In genomic region chr7:23603632-23604295, GRCh38 we compare ENCODE assay signal across 19 cellular contexts. TPM values are rescaled to one million over a fixed set of nuclear protein-coding genes. Genes with fewer than 3 reads are reported as not detected.
A peak's percentile ranks its signal among the peaks of the same experiment; 100 is the strongest.
DNase-seq lines count a peak whose midpoint lies in the region; ATAC-seq and TF ChIP-seq lines count a peak whose summit lies in the region.
"Had no signal": no experiment of that assay in that cellular context is flagged by ENCODE, and none has a peak within 500 bp of the region (broad histone marks: within the 10 kb centered on the region; RNA-seq: fewer than 3 reads in every experiment).

No MANE protein-coding gene starts in this region.

- POLR2A ChIA-PET in Panc1 (lab: Charles Lee) = no interaction called here

- H3K36me3 Mint-ChIP-seq in activated naive CD4-positive, alpha-beta T cell treated with anti-CD3 and anti-CD28 coated beads, Interleukin-2, amount 50 U/mL, for 24 hours = peaks cover 3% of the 10 kb centered on the region
- peaks cover 0 to 6% of the 10 kb centered on the region in 2 donors for H3K36me3 Mint-ChIP-seq in activated naive CD4-positive, alpha-beta T cell treated with anti-CD3 and anti-CD28 coated beads, Interleukin-2, amount 50 U/mL, for 72 hours
- peaks cover 2% of the 10 kb centered on the region for H3K36me3 Mint-ChIP-seq in central memory CD8-positive, alpha-beta T cell (ENCODE audit: insufficient read depth)

- intact Hi-C loops in Panc1 (cut with micrococcal nuclease; ENCODE audit: unreplicated experiment) = no loop called here
- intact Hi-C loops in testis (cut with DNase I; ENCODE audit: low total_unique reads) = no loop called here

- H3K9me3 ChIP-seq in Panc1 (ENCODE audit: control insufficient read depth, insufficient read depth, low read depth, low read length) = no peaks in the 10 kb centered on the region
- H3K9me3 ChIP-seq in testis = no peaks in the 10 kb centered on the region
- H3K9me3 ChIP-seq: HAP-1 had no signal

- no peaks in the 10 kb centered on the region for H3K9me3 Mint-ChIP-seq in activated naive CD4-positive, alpha-beta T cell treated with anti-CD3 and anti-CD28 coated beads, Interleukin-2, amount 50 U/mL, for 24 hours
- H3K9me3 Mint-ChIP-seq in activated naive CD4-positive, alpha-beta T cell treated with anti-CD3 and anti-CD28 coated beads, Interleukin-2, amount 50 U/mL, for 72 hours = no peaks in the 10 kb centered on the region
- H3K9me3 Mint-ChIP-seq in central memory CD8-positive, alpha-beta T cell = no peaks in the 10 kb centered on the region
- H3K9me3 Mint-ChIP-seq: CD8-positive, alpha-beta memory T cell; GM23338 had no signal

- BruUV-seq in Panc1 (replicated peaks; lab: Mats Ljungman, UMichigan) = no TSS peak

- no peak for TF ChIP-seq POLR2A in testis (IDR thresholded peaks at IDR 0.05)

- no peak for TF ChIP-seq CTCF in Panc1 (IDR thresholded peaks at IDR 0.05)
- no peak for TF ChIP-seq CTCF in testis (IDR thresholded peaks at IDR 0.05)

- H3K27ac ChIP-seq in Panc1 (ENCODE audit: low read length) (no peak overlapping the region), testis (no peak overlapping the region)
- H3K27ac ChIP-seq: C4-2B had no signal

- no peak for ATAC-seq in activated naive CD4-positive, alpha-beta T cell treated with anti-CD3 and anti-CD28 coated beads, Interleukin-2, amount 50 U/mL, for 72 hours
- 0 out of 2 replicates have a peak, but pooled peaks have one; percentile 53 for ATAC-seq in Panc1
- ATAC-seq in central memory CD8-positive, alpha-beta T cell (replicated peaks; ENCODE audit: extremely low read depth, poor library complexity, severe bottlenecking) = no peak
- ATAC-seq in GM18907 (IDR thresholded peaks at IDR 0.05; ENCODE audit: unreplicated experiment) = no peak
- no peak for ATAC-seq in left lobe of liver
- ATAC-seq: GM23338 had no signal

- H3K4me3 Mint-ChIP-seq in activated naive CD4-positive, alpha-beta T cell treated with anti-CD3 and anti-CD28 coated beads, Interleukin-2, amount 50 U/mL, for 24 hours = no peak overlapping the region
- no peak overlapping the region for H3K4me3 Mint-ChIP-seq in central memory CD8-positive, alpha-beta T cell
- H3K4me3 Mint-ChIP-seq: GM23338 had no signal

- no peaks in the 10 kb centered on the region for H3K27me3 Mint-ChIP-seq in activated naive CD4-positive, alpha-beta T cell treated with anti-CD3 and anti-CD28 coated beads, Interleukin-2, amount 50 U/mL, for 24 hours
- no peaks in the 10 kb centered on the region for H3K27me3 Mint-ChIP-seq in central memory CD8-positive, alpha-beta T cell
- H3K27me3 Mint-ChIP-seq: CD8-positive, alpha-beta memory T cell had no signal

- CTCF ChIA-PET in Panc1 (lab: Charles Lee) = no interaction called here

- whole genome bisulfite sequencing in testis, 2 donors = 70 to 89% methylated on average over 4 of the region's 4 CpGs

- DNase-seq in activated naive CD4-positive, alpha-beta T cell treated with anti-CD3 and anti-CD28 coated beads, Interleukin-2, amount 50 U/mL, for 72 hours (ENCODE audit: low spot score in 2 of 2) = no peak
- DNase-seq in Panc1 (ENCODE audit: low read depth, low spot score) (no peak), Ammon's horn (ENCODE audit: low spot score) (no peak), testis (no peak), left lobe of liver (ENCODE audit: low spot score) (no peak)
- DNase-seq in central memory CD8-positive, alpha-beta T cell (ENCODE audit: low spot score in 2 of 2) = no peak
- DNase-seq: 8988T; CD8-positive, alpha-beta memory T cell; MV-4-11; NCI-H1105 treated with DMSO at 0.1 percent for 48 hours; NCI-H2081; NCI-H2171; NCI-H524 treated with DMSO at 0.1 percent for 48 hours; Right ventricle myocardium superior had no signal

- H3K4me3 ChIP-seq in Panc1 (ENCODE audit: low read depth in 2 of 2, low read length in 2 of 2) (no peak overlapping the region), testis (no peak overlapping the region)
- H3K4me3 ChIP-seq: GM23338, HAP-1 had no signal

- H3K4me1 ChIP-seq in Panc1 (ENCODE audit: control insufficient read depth, insufficient read depth, low read length) (peaks cover 11% of the 10 kb centered on the region), testis (peaks cover 4% of the 10 kb centered on the region)

- H3K4me1 Mint-ChIP-seq in activated naive CD4-positive, alpha-beta T cell treated with anti-CD3 and anti-CD28 coated beads, Interleukin-2, amount 50 U/mL, for 24 hours = peaks cover 38% of the 10 kb centered on the region
- peaks cover 32% of the 10 kb centered on the region for H3K4me1 Mint-ChIP-seq in central memory CD8-positive, alpha-beta T cell

- in situ Hi-C loops in Panc1 (cut with HindIII; ENCODE audit: low pct_unique_long_range_greater_than_20kb, low sequenced_read_pairs) = no loop called here

- H3K36me3 ChIP-seq in Panc1 (ENCODE audit: control insufficient read depth, insufficient read depth, low read length) (no peaks in the 10 kb centered on the region), testis (ENCODE audit: low read depth, missing control alignments) (no peaks in the 10 kb centered on the region)
- H3K36me3 ChIP-seq: HAP-1 had no signal

- no peaks in the 10 kb centered on the region for H3K27me3 ChIP-seq in Panc1 (ENCODE audit: control insufficient read depth, insufficient read depth, low read length)
- no peaks in the 10 kb centered on the region for H3K27me3 ChIP-seq in testis

- H3K27ac Mint-ChIP-seq in activated naive CD4-positive, alpha-beta T cell treated with anti-CD3 and anti-CD28 coated beads, Interleukin-2, amount 50 U/mL, for 24 hours = peak overlapping the region; percentile 69
- no peak overlapping the region for H3K27ac Mint-ChIP-seq in activated naive CD4-positive, alpha-beta T cell treated with anti-CD3 and anti-CD28 coated beads, Interleukin-2, amount 50 U/mL, for 72 hours
- H3K27ac Mint-ChIP-seq in central memory CD8-positive, alpha-beta T cell (ENCODE audit: low read depth) = peak overlapping the region; percentile 17
- H3K27ac Mint-ChIP-seq: CD8-positive, alpha-beta memory T cell; GM23338 had no signal

RNA-seq across cellular contexts. Expression of gene CCDC126, which starts 6.6 kb away (rescaled TPM):
- 1 to 10 TPM; 6.4 to 8.5 TPM for total RNA-seq in activated naive CD4-positive, alpha-beta T cell treated with anti-CD3 and anti-CD28 coated beads, Interleukin-2, amount 50 U/mL, for 72 hours
- total RNA-seq in Panc1 (2021; ENCODE audit: unreplicated experiment) (10.3 TPM), testis (10 to 100 TPM; 32.0 to 97.2 TPM), left lobe of liver (7.7 TPM)
- polyA plus RNA-seq in Panc1 (2012; ENCODE audit: insufficient read length) = 6.8 TPM
- 80.1 TPM for polyA plus RNA-seq in testis (ENCODE audit: insufficient read depth, low read depth, low replicate concordance)

Comparison
In these comparisons a context has a peak if more than half of its experiments do, and no peak if none do; other contexts are left out.
1. H3K27ac Mint-ChIP-seq: peak in activated naive CD4-positive, alpha-beta T cell treated with anti-CD3 and anti-CD28 coated beads, Interleukin-2, amount 50 U/mL, for 24 hours (single experiment) and central memory CD8-positive, alpha-beta T cell (single experiment); none in activated naive CD4-positive, alpha-beta T cell treated with anti-CD3 and anti-CD28 coated beads, Interleukin-2, amount 50 U/mL, for 72 hours (0 of 2).